Comparison of ENCODE assay signal across 17 cellular contexts in the genomic region with DNA sequence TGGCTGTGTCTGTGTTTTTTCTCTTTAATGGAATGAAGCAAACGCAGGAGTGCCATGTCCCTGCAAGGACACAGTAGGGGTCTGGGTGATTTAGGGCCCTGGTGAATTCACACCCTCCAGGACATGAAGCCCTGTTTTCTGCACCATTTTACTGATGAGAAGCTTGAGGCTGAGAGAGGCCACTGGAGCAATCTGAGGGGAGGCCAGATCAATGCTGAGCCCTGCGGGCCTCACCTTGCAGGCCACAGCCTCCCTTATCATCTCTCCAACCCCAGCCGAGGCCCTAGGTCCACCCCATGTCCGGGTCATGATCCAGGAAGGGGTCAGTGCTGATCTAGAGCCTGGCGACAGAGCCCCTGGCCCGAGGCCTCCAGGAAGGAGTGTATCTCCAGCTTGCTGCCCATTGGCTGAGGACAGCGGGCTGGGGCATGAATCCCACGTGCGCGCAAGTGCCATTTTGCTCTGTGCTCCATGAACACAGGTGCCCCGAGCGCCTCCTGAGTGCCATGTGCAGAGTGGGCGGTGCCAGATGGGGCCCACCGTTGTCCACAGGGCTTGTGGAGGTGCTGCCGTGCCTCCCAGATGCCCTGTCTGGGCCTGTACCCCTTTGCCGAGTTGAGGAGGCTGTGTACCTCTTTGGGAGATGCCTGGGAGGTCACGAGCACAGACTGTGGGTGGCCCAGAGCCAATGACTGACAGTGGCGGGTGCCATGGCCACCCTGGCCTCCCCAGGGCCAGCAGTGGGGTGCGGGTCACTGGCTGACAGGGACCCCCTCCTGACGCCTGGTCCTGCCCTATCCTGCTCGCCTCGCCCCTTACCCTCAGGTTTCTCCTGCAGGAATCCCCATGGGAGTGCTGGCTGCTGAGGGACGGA. TPM values are rescaled to one million over a fixed set of nuclear protein-coding genes. Genes with fewer than 3 reads are reported as not detected.
DNase-seq lines count a peak whose midpoint lies in the region; ATAC-seq and TF ChIP-seq lines count a peak whose summit lies in the region.
"Had no signal": no experiment of that assay in that cellular context is flagged by ENCODE, and none has a peak within 500 bp of the region (broad histone marks: within the 10 kb centered on the region; RNA-seq: fewer than 3 reads in every experiment).

No MANE protein-coding gene starts in this region.

- H3K27ac Mint-ChIP-seq in activated CD4-positive, alpha-beta memory T cell treated with anti-CD3 and anti-CD28 coated beads, Interleukin-2, amount 10 ng/mL, durations not matched to agents 7 days and 5 days, result no peak overlapping the region
- H3K27ac Mint-ChIP-seq in activated CD4-positive, alpha-beta memory T cell treated with anti-CD3 and anti-CD28 coated beads for 36 hours, result no peak overlapping the region
- no peak overlapping the region for H3K27ac Mint-ChIP-seq in activated CD4-positive, alpha-beta T cell treated with anti-CD3 and anti-CD28 coated beads, Interleukin-2, amount 10 ng/mL, durations not matched to agents 24 days and 14 days
- H3K27ac Mint-ChIP-seq: CD8-positive, alpha-beta T cell; stimulated activated naive CD8-positive, alpha-beta T cell treated with anti-CD3 and anti-CD28 coated beads, Interleukin-15, Interleukin-2, amounts not matched to agents 100 ng/mL and 50 ng/mL, for 24 hours had no signal

- no TSS peak for BruUV-seq in Panc1 (replicated peaks; lab: Mats Ljungman, UMichigan)

- H3K27me3 ChIP-seq in Panc1 (ENCODE audit: control insufficient read depth, insufficient read depth, low read length), result no peaks in the 10 kb centered on the region
- no peaks in the 10 kb centered on the region for H3K27me3 ChIP-seq in lung (ENCODE audit: control insufficient read depth, insufficient read depth)
- H3K27me3 ChIP-seq in upper lobe of left lung, result no peaks in the 10 kb centered on the region
- peaks cover 0 to 70% (median 0%) of the 10 kb centered on the region in 4 donors for H3K27me3 ChIP-seq in esophagus squamous epithelium
- H3K27me3 ChIP-seq: body of pancreas had no signal

- no peak for TF ChIP-seq EP300 in upper lobe of left lung (IDR thresholded peaks at IDR 0.05)

- no peaks in the 10 kb centered on the region for H3K4me1 Mint-ChIP-seq in activated CD4-positive, alpha-beta memory T cell treated with anti-CD3 and anti-CD28 coated beads, Interleukin-2, amount 10 ng/mL, durations not matched to agents 7 days and 5 days
- H3K4me1 Mint-ChIP-seq in activated CD4-positive, alpha-beta memory T cell treated with anti-CD3 and anti-CD28 coated beads for 36 hours (ENCODE audit: low read depth), result no peaks in the 10 kb centered on the region
- no peaks in the 10 kb centered on the region for H3K4me1 Mint-ChIP-seq in activated CD4-positive, alpha-beta T cell treated with anti-CD3 and anti-CD28 coated beads, Interleukin-2, amount 10 ng/mL, durations not matched to agents 24 days and 14 days

- peak; percentile 34; the same call in 1 of the 2 replicates for ATAC-seq in Panc1
- no peak for ATAC-seq in lung (ENCODE audit: insufficient read depth, low FRiP score)
- peak in 1 of 2 donors; percentile 17 for ATAC-seq in upper lobe of left lung (ENCODE audit: low FRiP score in 2 of 2)
- ATAC-seq: activated T-cell treated with anti-CD3 and anti-CD28 coated beads, Interleukin-2, amount 50 U/mL, for 4 hours; CD8-positive, alpha-beta T cell had no signal

- H3K9me3 Mint-ChIP-seq in activated CD4-positive, alpha-beta memory T cell treated with anti-CD3 and anti-CD28 coated beads, Interleukin-2, amount 10 ng/mL, durations not matched to agents 7 days and 5 days, result no peaks in the 10 kb centered on the region
- H3K9me3 Mint-ChIP-seq in activated CD4-positive, alpha-beta memory T cell treated with anti-CD3 and anti-CD28 coated beads for 36 hours, result no peaks in the 10 kb centered on the region
- H3K9me3 Mint-ChIP-seq in activated CD4-positive, alpha-beta T cell treated with anti-CD3 and anti-CD28 coated beads, Interleukin-2, amount 10 ng/mL, durations not matched to agents 24 days and 14 days, result no peaks in the 10 kb centered on the region
- H3K9me3 Mint-ChIP-seq: activated T-cell treated with anti-CD3 and anti-CD28 coated beads, Interleukin-2, amount 50 U/mL, for 4 hours; CD8-positive, alpha-beta T cell; stimulated activated naive CD8-positive, alpha-beta T cell treated with anti-CD3 and anti-CD28 coated beads, Interleukin-15, Interleukin-2, amounts not matched to agents 100 ng/mL and 50 ng/mL, for 24 hours had no signal

- peak; percentile 13 for DNase-seq in activated CD4-positive, alpha-beta memory T cell treated with anti-CD3 and anti-CD28 coated beads, Interleukin-2, amount 10 ng/mL, durations not matched to agents 7 days and 5 days
- no peak for DNase-seq in activated CD4-positive, alpha-beta memory T cell treated with anti-CD3 and anti-CD28 coated beads for 36 hours
- DNase-seq in Panc1 (ENCODE audit: low read depth, low spot score) (no peak), lung (ENCODE audit: low spot score) (peak; percentile 34), upper lobe of left lung (peak; percentile 24 to 78), esophagus squamous epithelium (lab: John Stamatoyannopoulos, UW) (no peak), Kasumi-1 (lab: John Stamatoyannopoulos, UW) (no peak)
- no peak for DNase-seq in activated CD4-positive, alpha-beta T cell treated with anti-CD3 and anti-CD28 coated beads, Interleukin-2, amount 10 ng/mL, durations not matched to agents 24 days and 14 days
- DNase-seq: activated naive CD4-positive, alpha-beta T cell treated with Interleukin-2 at 50 U/mL for 16 hours; activated T-cell treated with anti-CD3 and anti-CD28 coated beads, Interleukin-2, amount 50 U/mL, for 4 hours; NCI-H526 treated with DMSO at 0.1 percent for 48 hours had no signal

- POLR2A ChIA-PET in activated CD4-positive, alpha-beta memory T cell treated with anti-CD3 and anti-CD28 coated beads, Interleukin-2, amount 10 ng/mL, durations not matched to agents 7 days and 5 days (lab: Charles Lee), result no interaction called here
- POLR2A ChIA-PET in activated CD4-positive, alpha-beta memory T cell treated with anti-CD3 and anti-CD28 coated beads for 36 hours (lab: Charles Lee), result no interaction called here
- POLR2A ChIA-PET in Panc1 (lab: Charles Lee), result no interaction called here

- TF ChIP-seq POLR2A in upper lobe of left lung (IDR thresholded peaks at IDR 0.05) (no peak), esophagus squamous epithelium (IDR thresholded peaks at IDR 0.05) (no peak)

- no peaks in the 10 kb centered on the region for H3K36me3 Mint-ChIP-seq in activated CD4-positive, alpha-beta memory T cell treated with anti-CD3 and anti-CD28 coated beads, Interleukin-2, amount 10 ng/mL, durations not matched to agents 7 days and 5 days (ENCODE audit: low read depth)
- no peaks in the 10 kb centered on the region for H3K36me3 Mint-ChIP-seq in activated CD4-positive, alpha-beta memory T cell treated with anti-CD3 and anti-CD28 coated beads for 36 hours
- H3K36me3 Mint-ChIP-seq in activated CD4-positive, alpha-beta T cell treated with anti-CD3 and anti-CD28 coated beads, Interleukin-2, amount 10 ng/mL, durations not matched to agents 24 days and 14 days (ENCODE audit: low read depth), result no peaks in the 10 kb centered on the region
- H3K36me3 Mint-ChIP-seq: CD8-positive, alpha-beta T cell had no signal

- TF ChIP-seq CTCF in Panc1 (IDR thresholded peaks at IDR 0.05) (no peak), lung (IDR thresholded peaks at IDR 0.05; ENCODE audit: control extremely low read depth, extremely low read depth) (no peak), upper lobe of left lung (IDR thresholded peaks at IDR 0.05) (no peak), esophagus squamous epithelium (IDR thresholded peaks at IDR 0.05) (no peak)

- H3K4me3 Mint-ChIP-seq in activated CD4-positive, alpha-beta memory T cell treated with anti-CD3 and anti-CD28 coated beads, Interleukin-2, amount 10 ng/mL, durations not matched to agents 7 days and 5 days, result no peak overlapping the region
- H3K4me3 Mint-ChIP-seq in activated CD4-positive, alpha-beta memory T cell treated with anti-CD3 and anti-CD28 coated beads for 36 hours, result no peak overlapping the region
- no peak overlapping the region for H3K4me3 Mint-ChIP-seq in activated CD4-positive, alpha-beta T cell treated with anti-CD3 and anti-CD28 coated beads, Interleukin-2, amount 10 ng/mL, durations not matched to agents 24 days and 14 days
- H3K4me3 Mint-ChIP-seq: activated T-cell treated with anti-CD3 and anti-CD28 coated beads, Interleukin-2, amount 50 U/mL, for 4 hours; CD8-positive, alpha-beta T cell; stimulated activated naive CD8-positive, alpha-beta T cell treated with anti-CD3 and anti-CD28 coated beads, Interleukin-15, Interleukin-2, amounts not matched to agents 100 ng/mL and 50 ng/mL, for 24 hours had no signal

- peaks cover 7% of the 10 kb centered on the region for H3K27me3 Mint-ChIP-seq in activated CD4-positive, alpha-beta memory T cell treated with anti-CD3 and anti-CD28 coated beads, Interleukin-2, amount 10 ng/mL, durations not matched to agents 7 days and 5 days
- peaks cover 2% of the 10 kb centered on the region for H3K27me3 Mint-ChIP-seq in activated CD4-positive, alpha-beta memory T cell treated with anti-CD3 and anti-CD28 coated beads for 36 hours
- peaks cover 6% of the 10 kb centered on the region for H3K27me3 Mint-ChIP-seq in activated CD4-positive, alpha-beta T cell treated with anti-CD3 and anti-CD28 coated beads, Interleukin-2, amount 10 ng/mL, durations not matched to agents 24 days and 14 days
- H3K27me3 Mint-ChIP-seq: stimulated activated naive CD8-positive, alpha-beta T cell treated with anti-CD3 and anti-CD28 coated beads, Interleukin-15, Interleukin-2, amounts not matched to agents 100 ng/mL and 50 ng/mL, for 24 hours had no signal

- intact Hi-C loops in activated CD4-positive, alpha-beta memory T cell treated with anti-CD3 and anti-CD28 coated beads for 36 hours (cut with micrococcal nuclease), result no loop called here
- intact Hi-C loops in Panc1 (cut with micrococcal nuclease; ENCODE audit: unreplicated experiment) (no loop called here), esophagus squamous epithelium (cut with DNase I) (no loop called here)
- intact Hi-C loops in activated CD4-positive, alpha-beta T cell treated with anti-CD3 and anti-CD28 coated beads, Interleukin-2, amount 10 ng/mL, durations not matched to agents 24 days and 14 days (cut with micrococcal nuclease), result no loop called here

- H3K27ac ChIP-seq in Panc1 (ENCODE audit: low read length) (no peak overlapping the region), lung (ENCODE audit: low read depth in 1 of 2, low read length in 1 of 2) (peak overlapping the region in 1 of 2 donors; percentile 89), upper lobe of left lung (peak overlapping the region; percentile 81 to 96 (median 82)), esophagus squamous epithelium (no peak overlapping the region)
- H3K27ac ChIP-seq: body of pancreas, SJSA1, skin epidermis, thoracic aorta had no signal

- H3K4me1 ChIP-seq in Panc1 (ENCODE audit: control insufficient read depth, insufficient read depth, low read length) (peaks cover 4% of the 10 kb centered on the region; the same call in 1 of the 2 replicates), lung (ENCODE audit: control insufficient read depth in 2 of 2, insufficient read depth in 2 of 2, low read length in 2 of 2) (peaks cover 0 to 11% of the 10 kb centered on the region in 2 donors), upper lobe of left lung (peaks cover 7 to 39% (median 22%) of the 10 kb centered on the region in 4 donors), esophagus squamous epithelium (peaks cover 7 to 29% (median 8%) of the 10 kb centered on the region in 3 donors)

- H3K9me3 ChIP-seq in Panc1 (ENCODE audit: control insufficient read depth, insufficient read depth, low read depth, low read length) (no peaks in the 10 kb centered on the region), lung (ENCODE audit: control insufficient read depth in 2 of 2, insufficient read depth in 1 of 2, low read length in 1 of 2) (peaks cover 0 to 1% of the 10 kb centered on the region in 2 donors), upper lobe of left lung (no peaks in the 10 kb centered on the region), esophagus squamous epithelium (no peaks in the 10 kb centered on the region)
- H3K9me3 ChIP-seq: body of pancreas, SJSA1, thoracic aorta had no signal

- in situ Hi-C loops in Panc1 (cut with HindIII; ENCODE audit: low pct_unique_long_range_greater_than_20kb, low sequenced_read_pairs), result no loop called here

- WGBS in lung, 2 donors, result 77 to 86% methylated on average over 23 of the region's 23 CpGs
- WGBS in upper lobe of left lung, 2 donors, result 74 to 77% methylated on average over 15 to 21 of the region's 23 CpGs
- 84 to 86% methylated on average over 3 to 12 of the region's 23 CpGs for WGBS in esophagus squamous epithelium, 2 donors

- CTCF ChIA-PET in activated CD4-positive, alpha-beta memory T cell treated with anti-CD3 and anti-CD28 coated beads, Interleukin-2, amount 10 ng/mL, durations not matched to agents 7 days and 5 days (lab: Charles Lee), result no interaction called here
- CTCF ChIA-PET in activated CD4-positive, alpha-beta memory T cell treated with anti-CD3 and anti-CD28 coated beads for 36 hours (lab: Charles Lee), result interaction anchor here (0.7 kb wide), 1 partner anchor 176 kb away, joined by 3 read pairs; no protein-coding TSS in a partner anchor
- CTCF ChIA-PET in Panc1 (lab: Charles Lee), result no interaction called here

- no peaks in the 10 kb centered on the region for H3K36me3 ChIP-seq in Panc1 (ENCODE audit: control insufficient read depth, insufficient read depth, low read length)
- H3K36me3 ChIP-seq in lung (ENCODE audit: control insufficient read depth in 2 of 2, insufficient read depth in 2 of 2, low read length in 2 of 2), result no peaks in the 10 kb centered on the region
- H3K36me3 ChIP-seq in upper lobe of left lung, result no peaks in the 10 kb centered on the region
- H3K36me3 ChIP-seq in esophagus squamous epithelium, result no peaks in the 10 kb centered on the region
- H3K36me3 ChIP-seq: SJSA1, thoracic aorta had no signal

- H3K4me3 ChIP-seq in Panc1 (ENCODE audit: low read depth in 2 of 2, low read length in 2 of 2) (no peak overlapping the region), lung (no peak overlapping the region), upper lobe of left lung (no peak overlapping the region), esophagus squamous epithelium (no peak overlapping the region)
- H3K4me3 ChIP-seq: body of pancreas, SJSA1, skin epidermis, thoracic aorta had no signal

RNA-seq across cellular contexts. Expression of a gene that starts 32.3 kb away (rescaled TPM):
- 10 to 100 TPM; 68.7 to 71.4 TPM for total RNA-seq in activated CD4-positive, alpha-beta memory T cell treated with anti-CD3 and anti-CD28 coated beads, Interleukin-2, amount 10 ng/mL, durations not matched to agents 7 days and 5 days
- total RNA-seq in activated CD4-positive, alpha-beta memory T cell treated with anti-CD3 and anti-CD28 coated beads for 36 hours, result 10 to 100 TPM; 48.4 to 51.4 TPM
- 59.8 TPM for total RNA-seq in Panc1 (2021; ENCODE audit: unreplicated experiment)
- polyA plus RNA-seq in Panc1 (2012; ENCODE audit: insufficient read length), result 64.2 TPM
- 100 to 1,000 TPM; 320 to 565 TPM for total RNA-seq in lung
- 100 to 1,000 TPM; 198 to 669 TPM for polyA plus RNA-seq in lung
- 100 to 1,000 TPM; 403 to 922 (median 538) TPM for total RNA-seq in upper lobe of left lung
- 93.2 and 95.6 TPM in 2 replicates for total RNA-seq in activated CD4-positive, alpha-beta T cell treated with anti-CD3 and anti-CD28 coated beads, Interleukin-2, amount 10 ng/mL, durations not matched to agents 24 days and 14 days
- total RNA-seq in esophagus squamous epithelium, result 10 to 100 TPM in 3 of 4 donors, 1 to 10 TPM in 1; 7.7 to 44.8 (median 12.0) TPM

Comparison
In these comparisons a context has a peak if more than half of its experiments do, and no peak if none do; other contexts are left out.
1. DNase-seq: peak in activated CD4-positive, alpha-beta memory T cell treated with anti-CD3 and anti-CD28 coated beads, Interleukin-2, amount 10 ng/mL, durations not matched to agents 7 days and 5 days (single experiment), lung (single experiment) and upper lobe of left lung (2 of 2); none in activated CD4-positive, alpha-beta memory T cell treated with anti-CD3 and anti-CD28 coated beads for 36 hours (single experiment), Panc1 (single experiment), activated CD4-positive, alpha-beta T cell treated with anti-CD3 and anti-CD28 coated beads, Interleukin-2, amount 10 ng/mL, durations not matched to agents 24 days and 14 days (single experiment), esophagus squamous epithelium (single experiment) and Kasumi-1 (0 of 2).
2. H3K27ac ChIP-seq: peak in upper lobe of left lung (4 of 4); none in Panc1 (single experiment) and esophagus squamous epithelium (0 of 4).